25 cellular contexts compared by ENCODE assay signal in genomic region chr2:61878756-61879155, GRCh38.
"Had no signal": no experiment of that assay in that cellular context is flagged by ENCODE, and none has a peak within 500 bp of the region (broad histone marks: within the 10 kb centered on the region; RNA-seq: fewer than 3 reads in every experiment).

No MANE protein-coding gene starts in this region.

- H3K27ac Mint-ChIP-seq: activated naive CD8-positive, alpha-beta T cell treated with anti-CD3 and anti-CD28 coated beads, Interleukin-2, amount 50 U/mL, for 24 hours; mesothelial cell of epicardium; progenitor cell of endocrine pancreas; stimulated activated naive CD8-positive, alpha-beta T cell treated with anti-CD3 and anti-CD28 coated beads, Interleukin-15, Interleukin-2, amounts not matched to agents 100 ng/mL and 50 ng/mL, for 24 hours had no signal

- ATAC-seq: activated naive CD8-positive, alpha-beta T cell treated with anti-CD3 and anti-CD28 coated beads, Interleukin-2, amount 50 U/mL, for 24 hours; activated T-cell treated with anti-CD3 and anti-CD28 coated beads, Interleukin-2, amount 50 U/mL, for 4 hours; body of pancreas; heart right ventricle; left lung; natural killer cell; upper lobe of right lung had no signal

- H3K27ac ChIP-seq: body of pancreas, esophagus squamous epithelium, heart right ventricle, left lung, thyroid gland, upper lobe of right lung had no signal

- H3K27me3 Mint-ChIP-seq: activated naive CD8-positive, alpha-beta T cell treated with anti-CD3 and anti-CD28 coated beads, Interleukin-2, amount 50 U/mL, for 24 hours; progenitor cell of endocrine pancreas; stimulated activated naive CD8-positive, alpha-beta T cell treated with anti-CD3 and anti-CD28 coated beads, Interleukin-15, Interleukin-2, amounts not matched to agents 100 ng/mL and 50 ng/mL, for 24 hours had no signal

- DNase-seq: activated CD4-positive, alpha-beta T cell treated with anti-CD3 and anti-CD28 coated beads for 1 hour; activated CD4-positive, alpha-beta T cell treated with anti-CD3 and anti-CD28 coated beads, Interleukin-2, amount 50 U/mL, for 1 hour; activated CD8-positive, alpha-beta memory T cell treated with anti-CD3 and anti-CD28 coated beads for 24 hours; activated CD8-positive, alpha-beta memory T cell treated with anti-CD3 and anti-CD28 coated beads, Interleukin-2, amount 50 U/mL, for 4 hours; activated naive CD4-positive, alpha-beta T cell treated with Interleukin-2 at 50 U/mL for 16 hours; activated naive CD8-positive, alpha-beta T cell treated with anti-CD3 and anti-CD28 coated beads, Interleukin-2, amount 50 U/mL, for 24 hours; activated T-cell treated with anti-CD3 and anti-CD28 coated beads, Interleukin-2, amount 50 U/mL, for 4 hours; anterior cingulate cortex; body of pancreas; caudate nucleus; dermis blood vessel endothelial cell; effector CD8-positive, alpha-beta T cell; esophagus squamous epithelium; heart right ventricle; left lung; natural killer cell; stimulated activated CD4-positive, alpha-beta T cell treated with anti-CD3 and anti-CD28 coated beads, Interleukin-12 subunit alpha, Interleukin-12 subunit beta, amount 100 ng/mL, for 4 hours; stimulated activated CD4-positive, alpha-beta T cell treated with anti-CD3 and anti-CD28 coated beads, Interleukin-4, amount 100 ng/mL, for 4 hours; substantia nigra; T-helper 9 cell; thyroid gland; upper lobe of right lung had no signal

- H3K4me1 Mint-ChIP-seq: mesothelial cell of epicardium, natural killer cell had no signal

- H3K4me3 Mint-ChIP-seq: activated naive CD8-positive, alpha-beta T cell treated with anti-CD3 and anti-CD28 coated beads, Interleukin-2, amount 50 U/mL, for 24 hours; activated T-cell treated with anti-CD3 and anti-CD28 coated beads, Interleukin-2, amount 50 U/mL, for 4 hours; mesothelial cell of epicardium; natural killer cell; stimulated activated naive CD8-positive, alpha-beta T cell treated with anti-CD3 and anti-CD28 coated beads, Interleukin-15, Interleukin-2, amounts not matched to agents 100 ng/mL and 50 ng/mL, for 24 hours had no signal

- H3K9me3 Mint-ChIP-seq: activated naive CD8-positive, alpha-beta T cell treated with anti-CD3 and anti-CD28 coated beads, Interleukin-2, amount 50 U/mL, for 24 hours; activated T-cell treated with anti-CD3 and anti-CD28 coated beads, Interleukin-2, amount 50 U/mL, for 4 hours; mesothelial cell of epicardium; natural killer cell; stimulated activated naive CD8-positive, alpha-beta T cell treated with anti-CD3 and anti-CD28 coated beads, Interleukin-15, Interleukin-2, amounts not matched to agents 100 ng/mL and 50 ng/mL, for 24 hours had no signal
